Comparison of ENCODE assay signal across 12 cellular contexts in the genomic region with DNA sequence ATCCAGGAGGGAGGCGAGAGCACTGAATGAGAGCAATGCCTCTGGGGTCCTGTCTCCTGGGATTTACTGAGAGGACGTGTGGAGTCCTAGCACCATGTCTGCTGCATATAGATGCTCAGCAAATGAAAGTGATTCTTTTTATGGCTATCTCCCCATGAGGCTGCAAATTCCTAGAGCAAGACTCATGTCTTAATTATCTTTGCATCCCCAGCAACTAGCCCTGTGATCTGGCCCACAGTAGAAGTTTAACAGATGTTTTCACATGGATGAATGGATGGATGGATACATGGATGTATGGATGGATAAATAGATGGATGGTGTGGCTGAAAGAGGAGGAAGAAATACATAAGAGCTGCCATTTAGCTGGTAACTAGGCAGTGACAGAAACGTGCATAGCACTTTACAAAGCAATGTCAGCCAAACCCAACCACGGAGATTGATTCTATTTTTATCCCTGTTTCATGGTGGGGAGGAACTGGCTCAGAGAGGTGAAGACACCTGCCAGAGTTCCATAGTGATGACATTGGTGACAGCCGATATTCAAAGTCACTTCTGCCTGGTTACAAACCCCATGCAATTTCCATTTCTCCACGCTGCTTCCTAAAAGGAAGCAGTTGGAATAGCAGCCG. TPM values are rescaled to one million over a fixed set of nuclear protein-coding genes. Genes with fewer than 3 reads are reported as not detected.
A peak's percentile ranks its signal among the peaks of the same experiment; 100 is the strongest.
DNase-seq lines count a peak whose midpoint lies in the region; ATAC-seq and TF ChIP-seq lines count a peak whose summit lies in the region.
"Had no signal": no experiment of that assay in that cellular context is flagged by ENCODE, and none has a peak within 500 bp of the region (broad histone marks: within the 10 kb centered on the region; RNA-seq: fewer than 3 reads in every experiment).

No MANE protein-coding gene starts in this region.

- H3K9me3 ChIP-seq in OCI-LY7 (ENCODE audit: low read length) (no peaks in the 10 kb centered on the region), heart left ventricle (no peaks in the 10 kb centered on the region), neuronal stem cell (replicated peaks in 1 of 2; ENCODE audit: control insufficient read depth in 2 of 2, insufficient read depth in 1 of 2, low read depth in 1 of 2, low read length in 2 of 2) (no peaks in the 10 kb centered on the region)
- H3K9me3 ChIP-seq: esophagus muscularis mucosa had no signal

- no TSS peak for BruUV-seq in OCI-LY7 (replicated peaks; lab: Mats Ljungman, UMichigan)

- peak; percentile 42 for DNase-seq in AG04449 (ENCODE audit: low read depth, low spot score)
- DNase-seq in GM12865 (ENCODE audit: low read depth): peak; percentile 41
- DNase-seq in OCI-LY7 (ENCODE audit: low spot score): peak; percentile 41
- DNase-seq in heart left ventricle: no peak
- no peak for DNase-seq in stimulated activated naive CD8-positive, alpha-beta T cell treated with anti-CD3 and anti-CD28 coated beads, Interleukin-15, Interleukin-2, amounts not matched to agents 100 U/mL and 50 U/mL, for 24 hours
- DNase-seq in DMS114 treated with DMSO at 0.1 percent for 48 hours (lab: John Stamatoyannopoulos, UW; ENCODE audit: unreplicated experiment): no peak
- DNase-seq in neuronal stem cell (ENCODE audit: low spot score): no peak
- DNase-seq in NCI-H748 (lab: John Stamatoyannopoulos, UW; ENCODE audit: unreplicated experiment): no peak
- DNase-seq: CD4-positive, CD25-positive, alpha-beta regulatory T cell; NK-92 treated with Interleukin-12 subunit alpha and Interleukin-12 subunit beta, amount 100 ng/mL, for 24 hours; T-helper 9 cell had no signal

- H3K4me1 ChIP-seq in OCI-LY7 (ENCODE audit: insufficient read depth, low read length, poor library complexity, severe bottlenecking) (peaks cover 17% of the 10 kb centered on the region), heart left ventricle (peaks cover 0 to 19% (median 7%) of the 10 kb centered on the region in 12 donors), neuronal stem cell (ENCODE audit: control insufficient read depth in 2 of 2, insufficient read depth in 1 of 2, low read depth in 1 of 2, low read length in 2 of 2) (peaks cover 0 to 2% of the 10 kb centered on the region in 2 donors)

- no peak overlapping the region for H4K91ac ChIP-seq in neuronal stem cell (ENCODE audit: low read depth, low read length, poor library complexity)

- intact Hi-C loops in OCI-LY7 (cut with micrococcal nuclease; ENCODE audit: unreplicated experiment): no loop called here
- intact Hi-C loops in heart left ventricle (cut with DNase I): loop anchor here in 8 of 10 donors (5.0 to 10.0 kb wide), 6 partner anchors 284 to 744 kb away; no protein-coding TSS in a partner anchor

- no peak overlapping the region for H4K8ac ChIP-seq in neuronal stem cell (ENCODE audit: low read depth, low read length)

- H3K36me3 ChIP-seq in OCI-LY7 (ENCODE audit: insufficient read depth, low read length) (no peaks in the 10 kb centered on the region), heart left ventricle (no peaks in the 10 kb centered on the region), neuronal stem cell (replicated peaks in 1 of 2; ENCODE audit: control insufficient read depth in 2 of 2, insufficient read depth in 2 of 2, low read length in 2 of 2) (no peaks in the 10 kb centered on the region)
- H3K36me3 ChIP-seq: esophagus muscularis mucosa had no signal

- CTCF ChIA-PET in AG04449 (lab: Yijun Ruan, JAX) (interaction anchor here (0.6 to 7.4 kb wide), 7 partner anchors 10 to 547 kb away, joined by 3 to 330 read pairs (median 7); partner anchors contain the start of gene C1QC), OCI-LY7 (lab: Charles Lee; ENCODE audit: unreplicated experiment) (interaction anchor here (0.6 kb wide), 1 partner anchor 228 kb away, joined by 3 read pairs; no protein-coding TSS in a partner anchor)

- H3K4me2 ChIP-seq in OCI-LY7 (ENCODE audit: low read length) (peak overlapping the region; percentile 33), neuronal stem cell (ENCODE audit: insufficient read depth, low read length, poor library complexity, severe bottlenecking) (no peak overlapping the region)

- H4K20me1 ChIP-seq in OCI-LY7 (ENCODE audit: insufficient read depth, low read length): no peaks in the 10 kb centered on the region

- H2AFZ ChIP-seq in OCI-LY7 (ENCODE audit: low read length): no peak overlapping the region
- no peak overlapping the region for H2AFZ ChIP-seq in neuronal stem cell (ENCODE audit: low read length)

- WGBS in heart left ventricle, 4 donors: 11 to 20% (median 14%) methylated on average over 7 of the region's 7 CpGs
- no CpG with 5 or more reads among the region's 7 CpGs for WGBS in neuronal stem cell (ENCODE audit: extremely low coverage in 2 of 2, insufficient read length in 2 of 2, insufficient replicate concordance in 1 of 2), 2 donors

- no peaks in the 10 kb centered on the region for H3K9me2 ChIP-seq in OCI-LY7 (ENCODE audit: insufficient read depth, low read length)

- H2BK120ac ChIP-seq in neuronal stem cell (ENCODE audit: low read depth, low read length): no peak overlapping the region

- H3K9ac ChIP-seq in neuronal stem cell (ENCODE audit: low read depth, low read length, poor library complexity): no peak overlapping the region

- H3K79me2 ChIP-seq in OCI-LY7 (ENCODE audit: insufficient read depth, low read depth, low read length): no peaks in the 10 kb centered on the region

- H3K14ac ChIP-seq in neuronal stem cell (ENCODE audit: low read length): no peak overlapping the region

- POLR2A ChIA-PET in AG04449 (lab: Yijun Ruan, JAX): no interaction called here
- POLR2A ChIA-PET in OCI-LY7 (lab: Charles Lee): no interaction called here

- no peaks in the 10 kb centered on the region for H3K79me1 ChIP-seq in neuronal stem cell (ENCODE audit: low read depth, low read length)

- peaks cover 0 to 30% (median 0%) of the 10 kb centered on the region in 9 donors for H3K27me3 ChIP-seq in heart left ventricle
- peaks cover 0 to 31% (median 2%) of the 10 kb centered on the region in 3 experiments for H3K27me3 ChIP-seq in neuronal stem cell (ENCODE audit: control insufficient read depth in 3 of 3, insufficient read depth in 3 of 3, low read depth in 1 of 3, low read length in 3 of 3)

- H3K18ac ChIP-seq in neuronal stem cell (ENCODE audit: low read length): no peak overlapping the region

- TF ChIP-seq POLR2A in heart left ventricle (IDR thresholded peaks at IDR 0.05): no peak

- peak; percentile 58 to 81 (median 70) for ATAC-seq in heart left ventricle
- no peak for ATAC-seq in stimulated activated naive CD8-positive, alpha-beta T cell treated with anti-CD3 and anti-CD28 coated beads, Interleukin-15, Interleukin-2, amounts not matched to agents 100 U/mL and 50 U/mL, for 24 hours

- no peak overlapping the region for H2AK5ac ChIP-seq in neuronal stem cell (ENCODE audit: low read depth, low read length)

- TF ChIP-seq CTCF in AG04449 (IDR thresholded peaks at IDR 0.05; ENCODE audit: insufficient read depth, low read length, missing control alignments) (no peak), GM12865 (IDR thresholded peaks at IDR 0.05; ENCODE audit: insufficient read depth, low read depth, low read length, missing control alignments) (no peak), OCI-LY7 (conservative IDR thresholded peaks at IDR 0.05; ENCODE audit: low read length) (no peak), heart left ventricle (IDR thresholded peaks at IDR 0.05) (no peak)

- no peak overlapping the region for H2BK15ac ChIP-seq in neuronal stem cell (ENCODE audit: low read length)

- H3K23ac ChIP-seq in neuronal stem cell (ENCODE audit: low read depth, low read length, poor library complexity): no peak overlapping the region

- H3K4ac ChIP-seq in neuronal stem cell (ENCODE audit: low read length): no peak overlapping the region

- no peak overlapping the region for H2BK5ac ChIP-seq in neuronal stem cell (ENCODE audit: low read length)

- H2BK12ac ChIP-seq in neuronal stem cell (ENCODE audit: low read length): no peak overlapping the region

- no peak overlapping the region for H3K4me3 ChIP-seq in AG04449 (ENCODE audit: low read depth, low read length)
- no peak overlapping the region for H3K4me3 ChIP-seq in GM12865 (ENCODE audit: low read depth, low read length)
- no peak overlapping the region for H3K4me3 ChIP-seq in OCI-LY7 (ENCODE audit: low read depth, low read length, poor library complexity, severe bottlenecking)
- peak overlapping the region in 2 of 12 donors; percentile 19 to 26 for H3K4me3 ChIP-seq in heart left ventricle
- H3K4me3 ChIP-seq in neuronal stem cell (ENCODE audit: low read length in 2 of 2): no peak overlapping the region
- H3K4me3 ChIP-seq: esophagus muscularis mucosa had no signal

- no peak overlapping the region for H3K27ac ChIP-seq in OCI-LY7 (ENCODE audit: low read depth, low read length, poor library complexity, severe bottlenecking)
- H3K27ac ChIP-seq in heart left ventricle: peak overlapping the region in 8 of 12 donors; percentile 22 to 73 (median 54)
- no peak overlapping the region for H3K27ac ChIP-seq in neuronal stem cell (replicated peaks; ENCODE audit: low read length)
- H3K27ac ChIP-seq: esophagus muscularis mucosa had no signal

RNA-seq across cellular contexts. Expression of gene ZBTB40, which starts 32.7 kb away (rescaled TPM):
- total RNA-seq in OCI-LY7 (2014; rRNA removed; shearing (Covaris generic)): 15.6 and 16.6 TPM in 2 replicates
- total RNA-seq in OCI-LY7 (2022) (15.6 and 17.3 TPM in 2 replicates), heart left ventricle (10 to 100 TPM in 8 of 9 donors, 1 to 10 TPM in 1; 9.7 to 17.7 (median 15.2) TPM)
- polyA plus RNA-seq in heart left ventricle: 1 to 10 TPM; 4.6 to 7.4 TPM
- 5.4 TPM for polyA plus RNA-seq in neuronal stem cell (2013, experiment 1 of 2)
- polyA plus RNA-seq in neuronal stem cell (2013, experiment 2 of 2): 5.3 TPM

Comparison
In these comparisons a context has a peak if more than half of its experiments do, and no peak if none do; other contexts are left out.
1. DNase-seq: peak in AG04449 (single experiment), GM12865 (single experiment) and OCI-LY7 (single experiment); none in heart left ventricle (0 of 5), stimulated activated naive CD8-positive, alpha-beta T cell treated with anti-CD3 and anti-CD28 coated beads, Interleukin-15, Interleukin-2, amounts not matched to agents 100 U/mL and 50 U/mL, for 24 hours (single experiment), DMS114 treated with DMSO at 0.1 percent for 48 hours (single experiment), neuronal stem cell (single experiment) and NCI-H748 (single experiment).
2. H3K27ac ChIP-seq: peak in heart left ventricle (8 of 12); none in OCI-LY7 (single experiment) and neuronal stem cell (single experiment).